ENCODE assay signal across 2 cellular contexts in genomic region chr19:18982669-18983068, GRCh38.
TF ChIP-seq lines count a peak whose summit lies in the region.

No MANE protein-coding gene starts in this region.

TF ChIP-seq in HepG2, 621 proteins besides CTCF, POLR2A, EP300 and RAD21:
- TF ChIP-seq DBP (CRISPR knock-in tag; IDR thresholded peaks at IDR 0.05; ENCODE audit: not compliant biosample characterization) (no peak), ZNF224 (CRISPR knock-in tag; IDR thresholded peaks at IDR 0.05) (no peak), HIVEP1 (CRISPR knock-in tag; IDR thresholded peaks at IDR 0.05) (no peak), ZNF329 (CRISPR knock-in tag; IDR thresholded peaks at IDR 0.05; ENCODE audit: low read depth) (peak; percentile 99), ZNF891 (CRISPR knock-in tag; IDR thresholded peaks at IDR 0.05) (no peak), GATAD1 (CRISPR knock-in tag; IDR thresholded peaks at IDR 0.05) (no peak)

TF ChIP-seq in IMR-90, 13 proteins besides CTCF, POLR2A, EP300 and RAD21:
- TF ChIP-seq MAFK (IDR thresholded peaks at IDR 0.05; ENCODE audit: low read depth, low read length), result no peak
- TF ChIP-seq FOS (IDR thresholded peaks at IDR 0.05; ENCODE audit: low read depth, low read length), result no peak
- no peak for TF ChIP-seq BHLHE40 (IDR thresholded peaks at IDR 0.05; ENCODE audit: low read depth, low read length)
- no peak for TF ChIP-seq MXI1 (IDR thresholded peaks at IDR 0.05; ENCODE audit: borderline replicate concordance, low read depth, low read length)
- TF ChIP-seq SMC3 (IDR thresholded peaks at IDR 0.05; ENCODE audit: low read depth, low read length), result no peak
- no peak for TF ChIP-seq RFX5 (IDR thresholded peaks at IDR 0.05; ENCODE audit: low read depth, low read length)
- no peak for TF ChIP-seq CHD1 (IDR thresholded peaks at IDR 0.05; ENCODE audit: low read depth, low read length)
- TF ChIP-seq CEBPB (IDR thresholded peaks at IDR 0.05; ENCODE audit: low read depth, low read length), result no peak
- no peak for TF ChIP-seq USF2 (IDR thresholded peaks at IDR 0.05; ENCODE audit: low read depth, low read length)
- no peak for TF ChIP-seq RCOR1 (IDR thresholded peaks at IDR 0.05; ENCODE audit: insufficient replicate concordance, low read length)
- no peak for TF ChIP-seq NFE2L2 (IDR thresholded peaks at IDR 0.05; ENCODE audit: low read depth, low read length)
- TF ChIP-seq ELK1 (IDR thresholded peaks at IDR 0.05; ENCODE audit: borderline replicate concordance, low read depth, low read length), result no peak
- no peak for TF ChIP-seq MAZ (IDR thresholded peaks at IDR 0.05; ENCODE audit: borderline replicate concordance, low read depth, low read length)
